1 cellular context compared by ENCODE assay signal in the genomic region with DNA sequence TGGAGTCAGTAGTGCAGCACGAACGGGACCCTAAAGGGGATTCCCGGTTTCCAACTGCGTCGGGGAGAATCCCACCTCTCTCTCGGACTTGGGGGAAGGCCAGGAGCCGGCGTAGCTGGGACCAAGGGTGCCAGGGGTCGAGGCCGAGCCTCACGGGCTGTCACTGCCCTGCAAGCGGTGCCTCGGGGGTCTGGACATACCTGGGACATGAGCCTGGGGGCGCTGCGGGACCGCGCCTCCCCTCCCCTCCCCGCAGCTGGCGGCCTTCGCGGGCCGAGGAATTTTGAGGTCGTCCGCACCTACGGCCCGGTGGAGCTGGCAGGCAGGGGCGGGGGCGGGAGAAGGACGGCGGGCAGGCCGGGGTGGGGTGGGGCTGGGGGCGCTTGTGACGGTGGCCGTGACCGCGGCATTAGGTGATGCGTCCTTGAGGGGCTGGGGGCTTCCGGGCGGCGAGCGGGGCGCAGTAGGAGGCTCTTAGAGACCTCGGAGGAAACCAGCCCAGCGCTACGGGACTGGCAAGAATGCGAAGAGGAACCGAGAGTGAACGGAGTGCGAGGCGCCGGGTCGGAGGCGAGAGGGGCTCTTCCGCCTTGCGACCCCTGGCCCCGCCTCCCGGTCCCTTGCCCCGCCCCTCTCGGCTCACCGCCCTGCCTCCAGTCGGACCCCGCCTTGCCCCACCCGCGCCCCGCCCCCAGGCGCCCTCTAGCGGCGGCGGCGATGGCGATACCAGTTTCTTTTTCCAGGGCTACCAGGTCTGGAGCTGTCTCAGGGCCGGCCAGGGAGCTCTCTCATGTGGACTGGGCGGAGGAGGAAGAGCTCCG.
TF ChIP-seq lines count a peak whose summit lies in the region.

No MANE protein-coding gene starts in this region.

TF ChIP-seq in neural cell, 6 proteins besides CTCF, POLR2A, EP300 and RAD21:
- TF ChIP-seq REST (IDR thresholded peaks at IDR 0.05; ENCODE audit: borderline replicate concordance) = no peak
- TF ChIP-seq MXI1 (conservative IDR thresholded peaks at IDR 0.05; ENCODE audit: poor library complexity, severe bottlenecking) = no peak
- TF ChIP-seq SMC3 (conservative IDR thresholded peaks at IDR 0.05; ENCODE audit: poor library complexity) = no peak
- no peak for TF ChIP-seq EZH2 (IDR thresholded peaks at IDR 0.05; ENCODE audit: borderline replicate concordance, insufficient read depth, low read length, poor library complexity, severe bottlenecking)
- peak; percentile 60 for TF ChIP-seq POLR2AphosphoS5 (IDR thresholded peaks at IDR 0.05)
